ENCODE assay signal across 8 cellular contexts in genomic region chr15:99719096-99719541, GRCh38. TPM values are rescaled to one million over a fixed set of nuclear protein-coding genes. Genes with fewer than 3 reads are reported as not detected.
DNase-seq lines count a peak whose midpoint lies in the region; FAIRE-seq and TF ChIP-seq lines count a peak whose summit lies in the region.

No MANE protein-coding gene starts in this region.

- in situ Hi-C loops in GM23248 (cut with MboI) = no loop called here

- peaks cover 9% of the 10 kb centered on the region for H3K4me1 ChIP-seq in GM23248 (ENCODE audit: insufficient read depth)

- DNase-seq in GM18507 (ENCODE audit: extremely low spot score, insufficient read length, low read depth) = peak; percentile 45
- DNase-seq in GM23248 = peak; percentile 50
- DNase-seq in M059J (ENCODE audit: low read depth) = peak; percentile 85
- peak; percentile 95 for DNase-seq in iris pigment epithelial cell (ENCODE audit: low read depth)
- DNase-seq in iPS-NIHi11 (ENCODE audit: low spot score) = no peak
- DNase-seq in dermis blood vessel endothelial cell = no peak
- no peak for DNase-seq in mesothelial cell of epicardium (ENCODE audit: low spot score in 2 of 2, unreplicated experiment in 2 of 2)
- DNase-seq in D721Med (ENCODE audit: insufficient read length, low spot score) = no peak

- H2AFZ ChIP-seq in GM23248 = no peak overlapping the region

- peaks cover 33% of the 10 kb centered on the region for H3K36me3 Mint-ChIP-seq in mesothelial cell of epicardium

- TF ChIP-seq CTCF in mesothelial cell of epicardium (IDR thresholded peaks at IDR 0.05; ENCODE audit: unreplicated experiment) (no peak), D721Med (IDR thresholded peaks at IDR 0.05; ENCODE audit: insufficient read depth, missing control alignments) (no peak)

- no peaks in the 10 kb centered on the region for H3K27me3 Mint-ChIP-seq in mesothelial cell of epicardium (ENCODE audit: low read depth)

- peaks cover 12% of the 10 kb centered on the region for H3K9me3 Mint-ChIP-seq in mesothelial cell of epicardium

- H3K9me2 ChIP-seq in GM23248 (ENCODE audit: insufficient read depth) = no peaks in the 10 kb centered on the region

- no peak overlapping the region for H3K4me3 Mint-ChIP-seq in mesothelial cell of epicardium

- H3K79me2 ChIP-seq in GM23248 (ENCODE audit: insufficient read depth) = no peaks in the 10 kb centered on the region

- H3K9ac ChIP-seq in GM23248 = no peak overlapping the region

- H4K20me1 ChIP-seq in GM23248 (ENCODE audit: insufficient read depth) = no peaks in the 10 kb centered on the region

- 83 to 88% methylated on average over 5 of the region's 5 CpGs for WGBS in GM23248 (ENCODE audit: low coverage in 1 of 2, low lambda C conversion rate in 2 of 2, missing lambda C conversion rate in 2 of 2), 2 experiments

- H3K27me3 ChIP-seq in GM23248 (replicated peaks; ENCODE audit: insufficient read depth) = no peaks in the 10 kb centered on the region

- H3K4me2 ChIP-seq in GM23248 (ENCODE audit: unreplicated experiment) = no peak overlapping the region

- no peaks in the 10 kb centered on the region for H3F3A ChIP-seq in GM23248 (ENCODE audit: insufficient read depth)

- peaks cover 8% of the 10 kb centered on the region; the same call in 1 of the 2 replicates for H3K36me3 ChIP-seq in GM23248 (ENCODE audit: low read depth)

- FAIRE-seq in GM18507 (lab: Jason Lieb, UNC) (peak; percentile 97), D721Med (lab: Jason Lieb, UNC) (no peak)

- H3K4me1 Mint-ChIP-seq in mesothelial cell of epicardium = no peaks in the 10 kb centered on the region

- no peak overlapping the region for H3K4me3 ChIP-seq in GM23248

- H3K27ac Mint-ChIP-seq in mesothelial cell of epicardium = no peak overlapping the region

- H3K9me3 ChIP-seq in GM23248 (ENCODE audit: low read depth) = no peaks in the 10 kb centered on the region

- H3K27ac ChIP-seq in GM23248 = no peak overlapping the region

RNA-seq across cellular contexts. Expression of gene LYSMD4, which starts 14.1 kb away (rescaled TPM):
- 3.2 and 8.1 TPM in 2 replicates for total RNA-seq in GM23248 (2014; rRNA removed; shearing (Covaris generic))
- 4.8 and 5.2 TPM in 2 replicates for polyA plus RNA-seq in GM23248 (2016; fragmentation: Nextera tagmentation; extraction: Ambion mirVana)
- total RNA-seq in M059J (2014; rRNA removed; shearing (Covaris generic)) = 1.3 and 3.5 TPM in 2 replicates
- total RNA-seq in dermis blood vessel endothelial cell = 8.6 and 9.7 TPM in 2 replicates
- 17.2 to 18.1 TPM (median 17.2 TPM) in 3 replicates for total RNA-seq in mesothelial cell of epicardium

Comparison
In these comparisons a context has a peak if more than half of its experiments do, and no peak if none do; other contexts are left out.
1. DNase-seq: peak in GM18507 (single experiment), GM23248 (single experiment), M059J (single experiment) and iris pigment epithelial cell (single experiment); none in iPS-NIHi11 (single experiment), dermis blood vessel endothelial cell (single experiment), mesothelial cell of epicardium (0 of 2) and D721Med (single experiment).